In genomic region chr10:127302343-127302742, GRCh38 we compare ENCODE assay signal across 21 cellular contexts.
"Had no signal": no experiment of that assay in that cellular context is flagged by ENCODE, and none has a peak within 500 bp of the region (broad histone marks: within the 10 kb centered on the region; RNA-seq: fewer than 3 reads in every experiment).

No MANE protein-coding gene starts in this region.

- H3K4me3 ChIP-seq: gastrocnemius medialis, heart right ventricle, sigmoid colon, skin epidermis, testis, tibial nerve, upper lobe of right lung, vagina had no signal

- DNase-seq: effector memory CD4-positive, alpha-beta T cell; gastrocnemius medialis; heart right ventricle; hypothalamus; kidney glomerular epithelial cell; mammary epithelial cell; naive thymus-derived CD4-positive, alpha-beta T cell; nephron progenitor cell; posterior cingulate gyrus; sigmoid colon; stimulated activated CD4-positive, alpha-beta T cell treated with anti-CD3 and anti-CD28 coated beads, Interleukin-2, amount 100 ng/mL, for 24 hours; stimulated activated CD4-positive, alpha-beta T cell treated with anti-CD3 and anti-CD28 coated beads, Interleukin-4, amount 100 ng/mL, for 4 hours; stimulated activated naive B cell treated with anti-CD40 and anti-IgM and Interleukin-4, amounts not matched to agents 10 μg/mL and 1 μg/mL and 100 μg/mL, for 72 hours; stimulated activated naive CD8-positive, alpha-beta T cell treated with anti-CD3 and anti-CD28 coated beads, Interleukin-15, amount 100 ng/mL, for 72 hours; testis; upper lobe of right lung had no signal

- H3K36me3 ChIP-seq: gastrocnemius medialis, heart right ventricle, neutrophil, sigmoid colon, upper lobe of right lung, vagina had no signal

- ATAC-seq: gastrocnemius medialis; heart right ventricle; left lobe of liver; naive thymus-derived CD4-positive, alpha-beta T cell; stimulated activated naive B cell treated with anti-CD40 and anti-IgM and Interleukin-4, amounts not matched to agents 10 μg/mL and 1 μg/mL and 100 μg/mL, for 72 hours; stimulated activated naive CD8-positive, alpha-beta T cell treated with anti-CD3 and anti-CD28 coated beads, Interleukin-15, amount 100 ng/mL, for 72 hours; upper lobe of right lung had no signal

- H3K27ac ChIP-seq: gastrocnemius medialis, heart right ventricle, neutrophil, sigmoid colon, skin epidermis, testis, tibial nerve, upper lobe of right lung, vagina had no signal

- H3K4me1 ChIP-seq: gastrocnemius medialis, sigmoid colon, tibial nerve, upper lobe of right lung, vagina had no signal

- H3K9me3 ChIP-seq: gastrocnemius medialis, heart right ventricle, neutrophil, sigmoid colon, testis, tibial nerve, upper lobe of right lung, vagina had no signal

- H3K27me3 ChIP-seq: gastrocnemius medialis, heart right ventricle, neutrophil, sigmoid colon, testis, tibial nerve, upper lobe of right lung, vagina had no signal
